ENCODE assay signal across 8 cellular contexts in the genomic region with DNA sequence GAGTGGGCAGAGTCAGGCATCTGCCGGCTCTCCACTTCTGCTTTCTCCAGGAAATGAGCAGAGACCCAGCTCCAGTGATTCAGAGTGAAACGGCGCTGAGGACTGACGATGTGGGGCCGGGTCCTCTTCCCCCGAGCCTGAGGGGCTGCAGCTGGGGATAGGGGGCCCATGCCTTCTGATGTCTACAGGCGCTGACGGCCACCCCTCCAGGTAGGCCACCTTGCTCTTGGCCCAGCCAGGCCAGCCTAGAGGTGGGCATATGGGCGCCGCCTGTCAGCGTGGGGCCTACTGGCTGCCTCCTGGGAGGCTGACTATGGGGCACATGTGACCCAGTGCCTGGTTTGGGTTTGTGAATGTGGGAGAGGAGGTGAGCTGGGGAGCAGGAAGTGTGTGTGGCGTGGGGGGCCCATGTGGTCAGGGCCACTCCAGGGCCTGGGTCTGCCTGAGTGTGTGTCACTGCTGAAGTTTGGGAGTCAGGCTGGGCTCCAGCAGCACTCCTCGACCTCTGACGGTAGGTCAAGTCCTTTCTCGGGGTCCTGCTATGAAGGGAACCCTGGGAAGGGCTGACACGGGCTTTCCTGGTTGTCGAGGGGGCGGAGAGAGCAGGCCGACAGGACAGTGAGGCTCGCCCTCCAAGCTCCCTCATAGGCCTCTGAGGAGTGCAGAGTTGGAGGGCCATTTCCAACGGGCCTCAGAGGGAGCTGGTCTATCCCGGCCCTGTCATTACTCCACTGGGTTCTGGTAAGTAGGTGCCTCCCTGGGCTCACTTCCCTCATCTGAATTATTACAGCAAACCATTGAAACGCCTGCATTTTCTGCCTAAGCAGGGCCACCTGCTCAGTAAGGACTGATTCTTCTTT. TPM values are rescaled to one million over a fixed set of nuclear protein-coding genes. Genes with fewer than 3 reads are reported as not detected.
DNase-seq lines count a peak whose midpoint lies in the region; ATAC-seq and TF ChIP-seq lines count a peak whose summit lies in the region.

A gene with protein sequence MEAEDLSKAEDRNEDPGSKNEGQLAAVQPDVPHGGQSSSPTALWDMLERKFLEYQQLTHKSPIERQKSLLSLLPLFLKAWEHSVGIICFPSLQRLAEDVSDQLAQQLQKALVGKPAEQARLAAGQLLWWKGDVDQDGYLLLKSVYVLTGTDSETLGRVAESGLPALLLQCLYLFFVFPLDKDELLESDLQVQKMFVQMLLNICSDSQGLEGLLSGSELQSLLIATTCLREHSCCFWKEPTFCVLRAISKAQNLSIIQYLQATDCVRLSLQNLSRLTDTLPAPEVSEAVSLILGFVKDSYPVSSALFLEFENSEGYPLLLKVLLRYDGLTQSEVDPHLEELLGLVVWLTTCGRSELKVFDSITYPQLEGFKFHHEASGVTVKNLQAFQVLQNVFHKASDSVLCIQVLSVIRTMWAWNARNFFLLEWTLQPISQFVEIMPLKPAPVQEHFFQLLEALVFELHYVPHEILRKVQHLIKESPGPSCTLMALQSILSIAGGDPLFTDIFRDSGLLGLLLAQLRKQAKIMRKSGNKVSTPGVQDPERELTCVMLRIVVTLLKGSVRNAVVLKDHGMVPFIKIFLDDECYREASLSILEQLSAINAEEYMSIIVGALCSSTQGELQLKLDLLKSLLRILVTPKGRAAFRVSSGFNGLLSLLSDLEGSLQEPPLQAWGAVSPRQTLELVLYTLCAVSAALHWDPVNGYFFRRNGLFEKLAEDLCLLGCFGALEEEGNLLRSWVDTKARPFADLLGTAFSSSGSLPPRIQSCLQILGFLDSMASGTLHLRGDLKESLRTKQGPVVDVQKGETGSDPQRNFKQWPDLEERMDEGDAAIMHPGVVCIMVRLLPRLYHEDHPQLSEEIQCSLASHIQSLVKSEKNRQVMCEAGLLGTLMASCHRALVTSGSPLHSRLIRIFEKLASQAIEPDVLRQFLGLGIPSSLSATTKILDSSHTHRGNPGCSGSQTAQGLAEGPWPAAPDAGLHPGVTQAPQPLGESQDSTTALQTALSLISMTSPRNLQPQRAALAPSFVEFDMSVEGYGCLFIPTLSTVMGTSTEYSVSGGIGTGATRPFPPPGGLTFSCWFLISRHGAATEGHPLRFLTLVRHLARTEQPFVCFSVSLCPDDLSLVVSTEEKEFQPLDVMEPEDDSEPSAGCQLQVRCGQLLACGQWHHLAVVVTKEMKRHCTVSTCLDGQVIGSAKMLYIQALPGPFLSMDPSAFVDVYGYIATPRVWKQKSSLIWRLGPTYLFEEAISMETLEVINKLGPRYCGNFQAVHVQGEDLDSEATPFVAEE (N-terminal part only) (plus strand): TSS at position 82 of the 860 bp plus-strand sequence. CDS start 24,860 bp downstream, outside the sequence.

- H3K4me3 Mint-ChIP-seq in activated T-helper 1 cell treated with anti-CD3 and anti-CD28 coated beads, Interleukin-12 subunit alpha, Interleukin-12 subunit beta, Interleukin-2, Interleukin-4 antibody, amounts not matched to agents 30 ng/mL and 10 ng/mL and 1 ng/mL, durations not matched to agents 14 hours and 24 hours and 36 hours, result no peak within 1 kb of the TSS
- peak within 1 kb of the TSS in 1 of 5 donors; percentile 11 for H3K4me3 Mint-ChIP-seq in immature natural killer cell

- intact Hi-C loops in transverse colon (cut with DNase I; ENCODE audit: low total_unique reads), result no loop called here
- intact Hi-C loops in activated T-helper 1 cell treated with anti-CD3 and anti-CD28 coated beads, Interleukin-12 subunit alpha, Interleukin-12 subunit beta, Interleukin-2, Interleukin-4 antibody, amounts not matched to agents 30 ng/mL and 10 ng/mL and 1 ng/mL, durations not matched to agents 14 hours and 24 hours and 36 hours (cut with micrococcal nuclease), result no loop called here

- H3K4me3 ChIP-seq in transverse colon, result peak within 1 kb of the TSS in 2 of 4 donors; percentile 14 to 20

- H3K36me3 Mint-ChIP-seq in activated T-helper 1 cell treated with anti-CD3 and anti-CD28 coated beads, Interleukin-12 subunit alpha, Interleukin-12 subunit beta, Interleukin-2, Interleukin-4 antibody, amounts not matched to agents 30 ng/mL and 10 ng/mL and 1 ng/mL, durations not matched to agents 14 hours and 24 hours and 36 hours (ENCODE audit: low read depth), result no peaks in the 10 kb centered on the region
- no peaks in the 10 kb centered on the region for H3K36me3 Mint-ChIP-seq in immature natural killer cell

- 69% methylated on average over 23 of the region's 23 CpGs; no CpG with 5 or more reads in 1 of the 2 donors for WGBS in transverse colon (ENCODE audit: low coverage in 1 of 2), 2 donors

- DNase-seq in CMK (ENCODE audit: low read depth), result peak; percentile 36
- DNase-seq in GM20000 (ENCODE audit: low spot score), result peak; percentile 74
- peak; percentile 83 for DNase-seq in germinal center (ENCODE audit: low spot score)
- DNase-seq in transverse colon, result peak; percentile 40
- no peak for DNase-seq in kidney tubule cell (ENCODE audit: low spot score)
- DNase-seq in activated T-helper 1 cell treated with anti-CD3 and anti-CD28 coated beads, Interleukin-12 subunit alpha, Interleukin-12 subunit beta, Interleukin-2, Interleukin-4 antibody, amounts not matched to agents 30 ng/mL and 10 ng/mL and 1 ng/mL, durations not matched to agents 14 hours and 24 hours and 36 hours (ENCODE audit: low spot score), result no peak
- no peak for DNase-seq in immature natural killer cell

- no peaks in the 10 kb centered on the region for H3K9me3 ChIP-seq in transverse colon

- H3K27me3 Mint-ChIP-seq in activated T-helper 1 cell treated with anti-CD3 and anti-CD28 coated beads, Interleukin-12 subunit alpha, Interleukin-12 subunit beta, Interleukin-2, Interleukin-4 antibody, amounts not matched to agents 30 ng/mL and 10 ng/mL and 1 ng/mL, durations not matched to agents 14 hours and 24 hours and 36 hours (ENCODE audit: insufficient read depth), result peaks cover 18% of the 10 kb centered on the region
- peaks cover 2 to 7% (median 4%) of the 10 kb centered on the region in 3 donors for H3K27me3 Mint-ChIP-seq in immature natural killer cell (ENCODE audit: low read depth in 3 of 3)

- no peaks in the 10 kb centered on the region for H3K4me1 Mint-ChIP-seq in activated T-helper 1 cell treated with anti-CD3 and anti-CD28 coated beads, Interleukin-12 subunit alpha, Interleukin-12 subunit beta, Interleukin-2, Interleukin-4 antibody, amounts not matched to agents 30 ng/mL and 10 ng/mL and 1 ng/mL, durations not matched to agents 14 hours and 24 hours and 36 hours (ENCODE audit: low read depth)
- no peaks in the 10 kb centered on the region for H3K4me1 Mint-ChIP-seq in immature natural killer cell

- peak; percentile 28 for ATAC-seq in HG03558 (IDR thresholded peaks at IDR 0.05; ENCODE audit: extremely low read depth, unreplicated experiment)

- in situ Hi-C loops in transverse colon (cut with MboI; ENCODE audit: low pct_ligation_motif_present in 1 of 4, low pct_unique_long_range_greater_than_20kb in 1 of 4, low sequenced_read_pairs in 3 of 4), result no loop called here

- peak within 1 kb of the TSS; percentile 50 to 68 (median 65) for H3K27ac ChIP-seq in transverse colon

- no peaks in the 10 kb centered on the region for H3K9me3 Mint-ChIP-seq in activated T-helper 1 cell treated with anti-CD3 and anti-CD28 coated beads, Interleukin-12 subunit alpha, Interleukin-12 subunit beta, Interleukin-2, Interleukin-4 antibody, amounts not matched to agents 30 ng/mL and 10 ng/mL and 1 ng/mL, durations not matched to agents 14 hours and 24 hours and 36 hours
- peaks cover 0 to 2% (median 0%) of the 10 kb centered on the region in 6 donors for H3K9me3 Mint-ChIP-seq in immature natural killer cell

- TF ChIP-seq EP300 in transverse colon (IDR thresholded peaks at IDR 0.05; ENCODE audit: low read depth), result no peak

- TF ChIP-seq CTCF in GM20000 (IDR thresholded peaks at IDR 0.05; ENCODE audit: extremely low read depth, missing control alignments) (no peak), transverse colon (IDR thresholded peaks at IDR 0.05) (no peak)

- no peaks in the 10 kb centered on the region for H3K27me3 ChIP-seq in transverse colon

- no peaks in the 10 kb centered on the region for H3K36me3 ChIP-seq in transverse colon

- no peaks in the 10 kb centered on the region for H3K4me1 ChIP-seq in transverse colon

- H3K27ac Mint-ChIP-seq in activated T-helper 1 cell treated with anti-CD3 and anti-CD28 coated beads, Interleukin-12 subunit alpha, Interleukin-12 subunit beta, Interleukin-2, Interleukin-4 antibody, amounts not matched to agents 30 ng/mL and 10 ng/mL and 1 ng/mL, durations not matched to agents 14 hours and 24 hours and 36 hours, result no peak within 1 kb of the TSS
- H3K27ac Mint-ChIP-seq in immature natural killer cell, result no peak within 1 kb of the TSS

- TF ChIP-seq POLR2A in transverse colon (IDR thresholded peaks at IDR 0.05), result peak; percentile 9

RNA-seq across cellular contexts. Expression of the gene that starts here (rescaled TPM):
- 10 to 100 TPM in 1 of 4 donors, 1 to 10 TPM in 2, under 1 TPM in 1; 0.60 to 20.6 (median 5.1) TPM for total RNA-seq in transverse colon
- 0.08 TPM in 1 of 2 replicates, not detected in the other for total RNA-seq in activated T-helper 1 cell treated with anti-CD3 and anti-CD28 coated beads, Interleukin-12 subunit alpha, Interleukin-12 subunit beta, Interleukin-2, Interleukin-4 antibody, amounts not matched to agents 30 ng/mL and 10 ng/mL and 1 ng/mL, durations not matched to agents 14 hours and 24 hours and 36 hours
- polyA plus RNA-seq in immature natural killer cell, result 1 to 10 TPM in 2 of 3 donors, not detected in 1; 1.0 to 2.2 TPM

Comparison
In these comparisons a context has a peak if more than half of its experiments do, and no peak if none do; other contexts are left out.
1. DNase-seq: peak in CMK (single experiment), GM20000 (single experiment), germinal center (single experiment) and transverse colon (single experiment); none in kidney tubule cell (single experiment), activated T-helper 1 cell treated with anti-CD3 and anti-CD28 coated beads, Interleukin-12 subunit alpha, Interleukin-12 subunit beta, Interleukin-2, Interleukin-4 antibody, amounts not matched to agents 30 ng/mL and 10 ng/mL and 1 ng/mL, durations not matched to agents 14 hours and 24 hours and 36 hours (single experiment) and immature natural killer cell (0 of 3).